In the genomic region with DNA sequence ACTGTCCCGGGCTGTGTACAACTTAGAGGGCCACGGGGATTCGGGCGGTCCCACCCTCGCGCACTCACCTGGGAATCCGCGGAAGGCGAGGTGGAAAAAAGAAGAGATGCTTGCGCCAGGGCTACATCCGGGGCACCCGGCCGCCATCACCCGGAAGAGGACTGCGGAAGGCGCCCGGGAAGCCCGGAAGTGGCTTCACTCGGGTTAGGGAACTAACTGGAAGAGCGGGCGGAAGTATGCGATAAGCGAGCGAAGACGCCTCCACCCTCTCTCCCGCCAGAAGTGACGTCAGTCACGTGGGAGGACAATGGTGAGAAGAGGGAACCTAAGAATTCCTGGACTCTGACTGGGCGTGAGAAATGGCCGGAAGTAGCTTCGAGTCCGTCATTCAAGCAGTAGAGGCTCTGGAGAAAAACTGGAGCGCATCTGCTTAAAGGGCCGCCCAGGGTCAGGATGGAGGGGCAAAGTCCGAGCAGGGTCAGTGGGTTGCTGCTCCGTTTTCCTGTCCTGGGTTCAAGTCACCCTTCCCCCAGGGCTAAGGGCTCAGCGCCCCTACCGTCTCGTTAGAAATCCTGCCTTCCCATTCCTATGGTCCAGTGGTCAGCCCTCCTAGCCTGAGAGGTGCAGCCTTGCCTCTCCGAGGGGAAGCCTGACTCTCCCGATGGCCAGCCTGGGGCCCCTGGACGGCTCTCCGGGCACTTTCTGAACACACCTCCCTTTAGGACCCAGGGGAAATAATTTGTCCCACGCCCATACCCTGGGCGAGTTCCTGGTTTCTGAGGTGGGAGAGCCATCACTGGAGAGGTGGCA, we compare ENCODE assay signal across 8 cellular contexts. TPM values are rescaled to one million over a fixed set of nuclear protein-coding genes. Genes with fewer than 3 reads are reported as not detected.
A peak's percentile ranks its signal among the peaks of the same experiment; 100 is the strongest.
DNase-seq lines count a peak whose midpoint lies in the region; ATAC-seq, FAIRE-seq and TF ChIP-seq lines count a peak whose summit lies in the region.

A gene (minus strand): TSS at position 165 of the 810 bp plus-strand sequence. CDS start 627 bp downstream, outside the sequence.

- FAIRE-seq in astrocyte (lab: Jason Lieb, UNC) = peak; percentile 91

- peak within 1 kb of the TSS; percentile 96 for H3K4me2 ChIP-seq in astrocyte (ENCODE audit: low read length)

- peaks cover 13% of the 10 kb centered on the region for H3K4me1 Mint-ChIP-seq in astrocyte (ENCODE audit: low read depth, unreplicated experiment)

- H4K20me1 ChIP-seq in astrocyte (ENCODE audit: insufficient read depth, low read length) = peaks cover 50% of the 10 kb centered on the region

- H3K4me3 ChIP-seq in astrocyte (ENCODE audit: insufficient read depth, low read depth, low read length) (peak within 1 kb of the TSS; percentile 93), right cardiac atrium (ENCODE audit: low read length) (peak within 1 kb of the TSS; percentile 84), psoas muscle (peak within 1 kb of the TSS; percentile 89), urinary bladder (ENCODE audit: low read depth, low read length) (peak within 1 kb of the TSS; percentile 75)

- peaks cover 23% of the 10 kb centered on the region for H3K4me1 ChIP-seq in astrocyte (ENCODE audit: insufficient read depth, low read length)
- H3K4me1 ChIP-seq in right cardiac atrium (ENCODE audit: control insufficient read depth, insufficient read depth, low read length) = peaks cover 16% of the 10 kb centered on the region
- peaks cover 44% of the 10 kb centered on the region for H3K4me1 ChIP-seq in psoas muscle
- no peaks in the 10 kb centered on the region for H3K4me1 ChIP-seq in urinary bladder (ENCODE audit: insufficient read depth)

- H3K9me3 Mint-ChIP-seq in astrocyte (ENCODE audit: unreplicated experiment) = no peaks in the 10 kb centered on the region

- H3K9ac ChIP-seq in astrocyte (ENCODE audit: low read length) = peak within 1 kb of the TSS; percentile 96

- peaks cover 20% of the 10 kb centered on the region for H3K36me3 Mint-ChIP-seq in astrocyte (ENCODE audit: low read depth, unreplicated experiment)

- peaks cover 22% of the 10 kb centered on the region for H3K36me3 ChIP-seq in astrocyte (ENCODE audit: insufficient read depth, low read length)
- peaks cover 0 to 67% of the 10 kb centered on the region in 2 donors for H3K36me3 ChIP-seq in psoas muscle (ENCODE audit: insufficient read depth in 1 of 2, low read depth in 1 of 2)
- H3K36me3 ChIP-seq in urinary bladder (ENCODE audit: insufficient read depth) = peaks cover 2% of the 10 kb centered on the region

- H3K27ac ChIP-seq in astrocyte (ENCODE audit: low read depth, low read length) = peak within 1 kb of the TSS; percentile 99
- H3K27ac ChIP-seq in right cardiac atrium (ENCODE audit: low read length) = peak within 1 kb of the TSS; percentile 98
- peak within 1 kb of the TSS; percentile 97 for H3K27ac ChIP-seq in psoas muscle
- peak within 1 kb of the TSS; percentile 97 for H3K27ac ChIP-seq in urinary bladder (ENCODE audit: low read depth)

- no peaks in the 10 kb centered on the region for H3K27me3 Mint-ChIP-seq in astrocyte (ENCODE audit: low read depth, unreplicated experiment)

- DNase-seq in GM13976 (ENCODE audit: low spot score) (peak; percentile 94), NCI-H2029 (lab: John Stamatoyannopoulos, UW) (peak; percentile 98), T-helper 9 cell (peak; percentile 81), astrocyte (ENCODE audit: low read depth) (peak; percentile 99), right cardiac atrium (peak; percentile 98), psoas muscle (peak; percentile 97 to 98)

- TF ChIP-seq CTCF in GM13976 (IDR thresholded peaks at IDR 0.05; ENCODE audit: borderline replicate concordance, control extremely low read depth, extremely low read depth, insufficient read depth, missing control alignments) = no peak
- no peak for TF ChIP-seq CTCF in astrocyte (IDR thresholded peaks at IDR 0.05; ENCODE audit: insufficient read depth, low read depth, low read length)
- TF ChIP-seq CTCF in psoas muscle (IDR thresholded peaks at IDR 0.05) = no peak

- no peaks in the 10 kb centered on the region for H3K9me3 ChIP-seq in astrocyte (ENCODE audit: insufficient read depth, low read depth, low read length)
- no peaks in the 10 kb centered on the region for H3K9me3 ChIP-seq in right cardiac atrium (ENCODE audit: control insufficient read depth, low read length)
- H3K9me3 ChIP-seq in psoas muscle = no peaks in the 10 kb centered on the region

- under 1% methylated on average over 45 of the region's 45 CpGs for WGBS in right cardiac atrium
- WGBS in psoas muscle, 3 donors = 0 to 1% (median 1%) methylated on average over 42 to 45 of the region's 45 CpGs
- under 1% methylated on average over 45 of the region's 45 CpGs for WGBS in urinary bladder

- peak within 1 kb of the TSS; percentile 99 for H3K27ac Mint-ChIP-seq in astrocyte (ENCODE audit: unreplicated experiment)

- H3K27me3 ChIP-seq in astrocyte (ENCODE audit: insufficient read depth, low read length) = no peaks in the 10 kb centered on the region
- no peaks in the 10 kb centered on the region for H3K27me3 ChIP-seq in right cardiac atrium (ENCODE audit: control insufficient read depth, insufficient read depth)
- H3K27me3 ChIP-seq in psoas muscle (ENCODE audit: insufficient read depth in 3 of 3, low read length in 2 of 3) = no peaks in the 10 kb centered on the region

- in situ Hi-C loops in GM13976 (cut with MboI; ENCODE audit: low sequenced_read_pairs, unreplicated experiment) = no loop called here

- peak; percentile 49 for ATAC-seq in HG02938 (IDR thresholded peaks at IDR 0.05; ENCODE audit: unreplicated experiment)
- ATAC-seq in right cardiac atrium = peak; percentile 91 to 92
- ATAC-seq in psoas muscle = peak; percentile 86 to 88 (median 87)

- intact Hi-C loops in right cardiac atrium (cut with DNase I) (loop anchor here in 1 of 4 donors (10.0 kb wide), 1 partner anchor 49 kb away; a partner anchor contains a TSS), psoas muscle (cut with DNase I) (no loop called here)

- peaks cover 64% of the 10 kb centered on the region for H3K79me2 ChIP-seq in astrocyte (ENCODE audit: insufficient read depth, low read length)

- peak within 1 kb of the TSS; percentile 66 for H2AFZ ChIP-seq in astrocyte (ENCODE audit: low read depth, low read length)

- H3K4me3 Mint-ChIP-seq in astrocyte (ENCODE audit: unreplicated experiment) = peak within 1 kb of the TSS; percentile 95

RNA-seq across cellular contexts. Expression of the gene that starts here (rescaled TPM):
- total RNA-seq in astrocyte (58.8 TPM in 2 replicates), right cardiac atrium (10 to 100 TPM; 43.0 to 50.9 (median 45.1) TPM), psoas muscle (10 to 100 TPM; 38.9 to 65.0 (median 49.6) TPM), urinary bladder (20.0 TPM)
- polyA plus RNA-seq in right cardiac atrium (31.8 TPM), psoas muscle (10 to 100 TPM; 31.0 to 61.8 (median 55.6) TPM), urinary bladder (50.2 TPM)

Comparison
In these comparisons a context has a peak if more than half of its experiments do, and no peak if none do; other contexts are left out.
1. Peak in every context shown above with its lines: DNase-seq, ATAC-seq, H3K4me3 ChIP-seq and H3K27ac ChIP-seq.